In the genomic region with DNA sequence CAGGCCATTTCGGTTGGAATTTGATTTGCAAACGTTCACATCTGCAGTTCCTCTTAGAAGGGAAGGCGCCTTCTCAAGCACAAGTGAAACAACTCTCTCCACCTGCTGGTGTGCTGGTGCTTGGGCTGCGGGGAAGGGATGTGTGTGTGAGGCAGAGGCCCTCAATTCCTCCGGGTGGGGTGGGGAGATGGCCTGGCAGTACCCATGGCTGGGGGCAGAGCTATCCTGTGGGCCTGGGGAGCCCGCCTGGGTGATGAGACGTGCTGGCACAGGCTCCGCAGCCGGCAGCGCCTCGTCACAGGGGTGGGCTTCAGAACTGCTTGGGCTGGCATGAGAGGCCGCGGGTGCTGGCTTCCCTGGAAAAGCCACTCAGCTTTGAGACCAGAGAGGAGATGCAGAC, we compare ENCODE assay signal across 19 cellular contexts. TPM values are rescaled to one million over a fixed set of nuclear protein-coding genes. Genes with fewer than 3 reads are reported as not detected.
"Had no signal": no experiment of that assay in that cellular context is flagged by ENCODE, and none has a peak within 500 bp of the region (broad histone marks: within the 10 kb centered on the region; RNA-seq: fewer than 3 reads in every experiment).

No MANE protein-coding gene starts in this region.

- H3K9me3 ChIP-seq: gastroesophageal sphincter, heart right ventricle, ovary, spleen, upper lobe of right lung had no signal

- DNase-seq: activated naive CD4-positive, alpha-beta T cell treated with Interleukin-2 at 50 U/mL for 16 hours; activated naive CD8-positive, alpha-beta T cell treated with anti-CD3 and anti-CD28 coated beads, Interleukin-2, amount 50 U/mL, for 24 hours; heart right ventricle; left cardiac atrium; ovary; spleen; stimulated activated naive CD8-positive, alpha-beta T cell treated with anti-CD3 and anti-CD28 coated beads, Interleukin-15, amount 100 ng/mL, for 72 hours; upper lobe of right lung had no signal

- ATAC-seq: activated CD4-positive, CD25-positive, alpha-beta regulatory T cell treated with anti-CD3 and anti-CD28 coated beads, Interleukin-2, amount 50 U/mL, for 24 hours; activated naive CD8-positive, alpha-beta T cell treated with anti-CD3 and anti-CD28 coated beads, Interleukin-2, amount 50 U/mL, for 24 hours; activated T-helper 17 cell treated with anti-CD3 and anti-CD28 coated beads, Interleukin-2, amount 50 U/mL, for 72 hours; gastroesophageal sphincter; heart right ventricle; left cardiac atrium; sciatic nerve; stimulated activated naive CD8-positive, alpha-beta T cell treated with anti-CD3 and anti-CD28 coated beads, Interleukin-15, amount 100 ng/mL, for 72 hours; upper lobe of right lung had no signal

- H3K27ac ChIP-seq: gastroesophageal sphincter, heart right ventricle, ovary, spleen, upper lobe of right lung had no signal

- H3K27me3 ChIP-seq: heart right ventricle, ovary, spleen, upper lobe of right lung had no signal

- H3K4me1 ChIP-seq: upper lobe of right lung had no signal

- H3K36me3 ChIP-seq: gastroesophageal sphincter, heart right ventricle, ovary, spleen, upper lobe of right lung had no signal

- H3K4me3 ChIP-seq: gastroesophageal sphincter, heart right ventricle, lung, ovary, spleen, upper lobe of right lung had no signal

RNA-seq across cellular contexts. Expression of gene TDRD9, which starts 28.9 kb away (rescaled TPM):
- total RNA-seq: mesothelial cell of epicardium, neural crest cell had no signal

RNA-seq across cellular contexts. Expression of gene RD3L, which starts 43.0 kb away (rescaled TPM):
- total RNA-seq: activated T-helper 17 cell treated with anti-CD3 and anti-CD28 coated beads, Interleukin-2, amount 50 U/mL, for 72 hours; aorta; dermis microvascular lymphatic vessel endothelial cell; gastroesophageal sphincter; lung; mesothelial cell of epicardium; neural crest cell; ovary; pulmonary artery endothelial cell; sciatic nerve; spleen; temporal lobe; upper lobe of right lung had no signal
